ENCODE assay signal across 8 cellular contexts in genomic region chr12:116222358-116222757, GRCh38. TPM values are rescaled to one million over a fixed set of nuclear protein-coding genes. Genes with fewer than 3 reads are reported as not detected.
DNase-seq lines count a peak whose midpoint lies in the region; ATAC-seq, FAIRE-seq and TF ChIP-seq lines count a peak whose summit lies in the region.

No MANE protein-coding gene starts in this region.

- no peak overlapping the region for H3K27ac ChIP-seq in kidney (ENCODE audit: low read depth in 2 of 2, low read length in 2 of 2)

- FAIRE-seq in kidney (lab: Jason Lieb, UNC) (no peak), frontal cortex (lab: Jason Lieb, UNC) (no peak)

- H3K36me3 Mint-ChIP-seq in chondrocyte (ENCODE audit: low read depth): no peaks in the 10 kb centered on the region

- no peaks in the 10 kb centered on the region for H3K9me3 Mint-ChIP-seq in chondrocyte (ENCODE audit: low read depth)

- H3K36me3 ChIP-seq in kidney (ENCODE audit: control insufficient read depth in 1 of 2, insufficient read depth in 2 of 2, low read length in 2 of 2): no peaks in the 10 kb centered on the region

- H3K4me1 Mint-ChIP-seq in chondrocyte (ENCODE audit: low read depth): peaks cover 53% of the 10 kb centered on the region

- intact Hi-C loops in kidney (cut with DNase I): no loop called here

- no peaks in the 10 kb centered on the region for H3K27me3 Mint-ChIP-seq in chondrocyte (ENCODE audit: low read depth)

- ATAC-seq in omental fat pad (ENCODE audit: low FRiP score): peak; percentile 67

- DNase-seq in DMS53 (lab: John Stamatoyannopoulos, UW) (peak; percentile 90), NCI-H2196 treated with DMSO at 0.1 percent for 48 hours (lab: John Stamatoyannopoulos, UW; ENCODE audit: unreplicated experiment) (peak; percentile 61), chondrocyte (ENCODE audit: low spot score) (no peak), omental fat pad (ENCODE audit: low spot score) (peak; percentile 63), cerebellum (ENCODE audit: low spot score) (no peak), kidney (no peak), GF-D8 (lab: John Stamatoyannopoulos, UW) (no peak), frontal cortex (ENCODE audit: low spot score in 2 of 2) (no peak)

- H3K27ac Mint-ChIP-seq in chondrocyte (ENCODE audit: unreplicated experiment): peak overlapping the region; percentile 81

- no peak overlapping the region for H3K9ac ChIP-seq in kidney (ENCODE audit: low read length in 2 of 2)

- peaks cover 0 to 13% of the 10 kb centered on the region in 2 donors for H3K4me1 ChIP-seq in kidney (ENCODE audit: control insufficient read depth in 1 of 2, insufficient read depth in 1 of 2, low read depth in 1 of 2, low read length in 2 of 2)

- H3K4me3 Mint-ChIP-seq in chondrocyte (ENCODE audit: unreplicated experiment): no peak overlapping the region

- H3K9me3 ChIP-seq in kidney (ENCODE audit: control insufficient read depth in 1 of 2, low read length in 2 of 2): no peaks in the 10 kb centered on the region

- TF ChIP-seq CTCF in chondrocyte (IDR thresholded peaks at IDR 0.05) (no peak), omental fat pad (IDR thresholded peaks at IDR 0.05) (no peak), kidney (IDR thresholded peaks at IDR 0.05; ENCODE audit: borderline replicate concordance, extremely low read depth, insufficient read depth) (no peak)

- H3K4me3 ChIP-seq in kidney (ENCODE audit: low read length in 2 of 2): no peak overlapping the region

RNA-seq across cellular contexts. Expression of gene MED13L, which starts 55.1 kb away (rescaled TPM):
- total RNA-seq in chondrocyte: 154 to 211 TPM (median 162 TPM) in 3 replicates
- total RNA-seq in omental fat pad: 100 to 1,000 TPM; 153 to 251 (median 194) TPM
- total RNA-seq in cerebellum: 184 TPM
- total RNA-seq in kidney: 153 TPM
- 7.1 TPM for polyA plus RNA-seq in kidney (ENCODE audit: insufficient read depth, low read depth, low replicate concordance)
- 164 TPM for total RNA-seq in frontal cortex

Comparison
In these comparisons a context has a peak if more than half of its experiments do, and no peak if none do; other contexts are left out.
1. DNase-seq: peak in DMS53 (single experiment), NCI-H2196 treated with DMSO at 0.1 percent for 48 hours (single experiment) and omental fat pad (single experiment); none in chondrocyte (single experiment), cerebellum (single experiment), kidney (single experiment), GF-D8 (single experiment) and frontal cortex (0 of 2).